1 cellular context compared by ENCODE assay signal in the genomic region with DNA sequence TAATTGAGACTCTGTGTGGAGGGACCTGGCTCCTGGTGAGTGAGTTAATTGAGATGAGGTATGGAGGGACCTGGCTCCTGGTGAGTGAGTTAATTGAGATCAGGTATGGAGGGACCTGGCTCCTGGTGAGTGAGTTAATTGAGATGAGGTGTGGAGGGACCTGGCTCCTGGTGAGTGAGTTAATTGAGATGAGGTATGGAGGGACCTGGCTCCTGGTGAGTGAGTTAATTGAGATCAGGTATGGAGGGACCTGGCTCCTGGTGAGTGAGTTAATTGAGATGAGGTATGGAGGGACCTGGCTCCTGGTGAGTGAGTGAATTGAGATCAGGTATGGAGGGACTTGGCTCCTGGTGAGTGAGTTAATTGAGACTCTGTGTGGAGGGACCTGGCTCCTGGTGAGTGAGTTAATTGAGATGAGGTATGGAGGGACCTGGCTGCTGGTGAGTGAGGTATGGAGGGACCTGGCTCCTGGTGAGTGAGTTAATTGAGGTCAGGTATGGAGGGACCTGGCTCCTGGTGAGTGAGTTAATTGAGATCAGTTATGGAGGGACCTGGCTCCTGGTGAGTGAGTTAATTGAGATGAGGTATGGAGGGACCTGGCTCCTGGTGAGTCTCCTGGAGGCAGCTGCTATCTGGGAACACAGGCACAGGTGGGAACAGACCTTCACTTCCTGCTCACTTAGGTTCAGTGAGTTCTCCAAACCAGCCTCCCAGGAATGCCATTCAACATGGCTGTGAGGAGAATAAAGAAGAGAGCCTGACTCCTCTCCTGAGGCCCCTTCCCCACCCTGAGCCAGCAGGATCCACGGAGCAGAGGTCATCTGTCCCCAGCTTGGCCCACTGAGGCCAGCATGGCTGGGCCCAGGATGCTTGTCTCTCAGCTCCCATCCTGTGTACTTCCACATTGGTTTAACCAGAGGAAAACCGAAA.
A peak's percentile ranks its signal among the peaks of the same experiment; 100 is the strongest.
TF ChIP-seq lines count a peak whose summit lies in the region.

No MANE protein-coding gene starts in this region.

TF ChIP-seq in WTC11, 78 proteins besides CTCF, POLR2A, EP300 and RAD21:
- TF ChIP-seq ZNF423 (CRISPR knock-in tag; IDR thresholded peaks at IDR 0.05): peak; percentile 35; the same call in 1 of the 2 replicates
TF ChIP-seq in WTC11: peak in this region for 1; not testable (repeated sequence) for 77.
